In genomic region chr16:11524098-11524760, GRCh38 we compare ENCODE assay signal across 16 cellular contexts.
DNase-seq lines count a peak whose midpoint lies in the region; ATAC-seq and TF ChIP-seq lines count a peak whose summit lies in the region.
"Had no signal": no experiment of that assay in that cellular context is flagged by ENCODE, and none has a peak within 500 bp of the region (broad histone marks: within the 10 kb centered on the region; RNA-seq: fewer than 3 reads in every experiment).

No MANE protein-coding gene starts in this region.

- H3F3A ChIP-seq in GM23248 (ENCODE audit: insufficient read depth) (no peaks in the 10 kb centered on the region), neural progenitor cell (ENCODE audit: low read depth) (peaks cover 9% of the 10 kb centered on the region)

- ATAC-seq in GM21786 (IDR thresholded peaks at IDR 0.05; ENCODE audit: unreplicated experiment) (no peak), GM18868 (IDR thresholded peaks at IDR 0.05; ENCODE audit: unreplicated experiment) (no peak)
- ATAC-seq: GM23338, PC-3, T-cell had no signal

- H3K9ac ChIP-seq in GM23248 (no peak overlapping the region), neural progenitor cell (no peak overlapping the region)

- peaks cover 8% of the 10 kb centered on the region for H3K4me1 Mint-ChIP-seq in neural progenitor cell
- H3K4me1 Mint-ChIP-seq: CD4-positive, alpha-beta memory T cell; T-cell had no signal

- peak overlapping the region; percentile 66 for H3K27ac Mint-ChIP-seq in neural progenitor cell
- H3K27ac Mint-ChIP-seq: CD4-positive, alpha-beta memory T cell; GM23338; T-cell had no signal

- peaks cover 14% of the 10 kb centered on the region for H3K9me3 Mint-ChIP-seq in neural progenitor cell
- H3K9me3 Mint-ChIP-seq: GM23338 had no signal

- H3K9me2 ChIP-seq in GM23248 (ENCODE audit: insufficient read depth), result no peaks in the 10 kb centered on the region

- intact Hi-C loops in lower leg skin (cut with DNase I; ENCODE audit: low total_unique reads), result no loop called here

- in situ Hi-C loops in GM23248 (cut with MboI), result loop anchor here (10.0 kb wide), 1 partner anchor 121 kb away; no protein-coding TSS in a partner anchor

- H3K4me1 ChIP-seq in GM23248 (ENCODE audit: insufficient read depth) (no peaks in the 10 kb centered on the region), neural progenitor cell (peaks cover 12% of the 10 kb centered on the region)

- peaks cover 4% of the 10 kb centered on the region for H3K27me3 Mint-ChIP-seq in neural progenitor cell (ENCODE audit: insufficient read depth, low read depth)
- H3K27me3 Mint-ChIP-seq: CD4-positive, alpha-beta memory T cell had no signal

- H3K27me3 ChIP-seq in GM23248 (replicated peaks; ENCODE audit: insufficient read depth) (peaks cover 12% of the 10 kb centered on the region; the same call in 1 of the 2 replicates), neural progenitor cell (peaks cover 4% of the 10 kb centered on the region)

- no peak overlapping the region for H3K4me3 Mint-ChIP-seq in neural progenitor cell
- H3K4me3 Mint-ChIP-seq: CD4-positive, alpha-beta memory T cell; GM23338; T-cell had no signal

- WGBS in GM23248 (ENCODE audit: low coverage in 1 of 2, low lambda C conversion rate in 2 of 2, missing lambda C conversion rate in 2 of 2), 2 experiments, result 68 to 74% methylated on average over 3 to 6 of the region's 6 CpGs
- 96 to 100% methylated on average over 3 to 6 of the region's 6 CpGs for WGBS in lower leg skin, 2 donors

- H3K36me3 Mint-ChIP-seq in neural progenitor cell, result no peaks in the 10 kb centered on the region

- H3K27ac ChIP-seq in GM23248, result no peak overlapping the region
- H3K27ac ChIP-seq in neural progenitor cell, result no peak overlapping the region

- no peak overlapping the region for H3K4me3 ChIP-seq in GM23248
- H3K4me3 ChIP-seq in epithelial cell of proximal tubule (ENCODE audit: low read depth, low read length), result no peak overlapping the region
- no peak overlapping the region for H3K4me3 ChIP-seq in neural progenitor cell
- H3K4me3 ChIP-seq in lower leg skin (ENCODE audit: low read depth, poor library complexity, severe bottlenecking), result no peak overlapping the region
- H3K4me3 ChIP-seq: GM23338 had no signal

- peak; percentile 19 for DNase-seq in GM23248
- DNase-seq in NCI-H69 (lab: John Stamatoyannopoulos, UW), result peak; percentile 38
- DNase-seq in epithelial cell of proximal tubule (ENCODE audit: low read depth), result no peak
- no peak for DNase-seq in neural progenitor cell (ENCODE audit: low spot score)
- DNase-seq in lower leg skin (ENCODE audit: low spot score in 2 of 2), result no peak
- DNase-seq in NCI-H2196 treated with DMSO at 0.1 percent for 48 hours (lab: John Stamatoyannopoulos, UW; ENCODE audit: unreplicated experiment), result no peak
- DNase-seq: ACHN; CD4-positive, alpha-beta memory T cell; Karpas-422; MM.1S; NCI-H1092 treated with DMSO at 0.1 percent for 48 hours; PC-3; T-cell had no signal

- H3K36me3 ChIP-seq in GM23248 (ENCODE audit: low read depth), result no peaks in the 10 kb centered on the region
- H3K36me3 ChIP-seq in neural progenitor cell, result no peaks in the 10 kb centered on the region

- H3K4me2 ChIP-seq in GM23248 (ENCODE audit: unreplicated experiment) (no peak overlapping the region), neural progenitor cell (no peak overlapping the region)
- H3K4me2 ChIP-seq: GM23338 had no signal

- H3K9me3 ChIP-seq in GM23248 (ENCODE audit: low read depth) (no peaks in the 10 kb centered on the region), neural progenitor cell (ENCODE audit: low read depth) (no peaks in the 10 kb centered on the region)

- no peaks in the 10 kb centered on the region for H4K20me1 ChIP-seq in GM23248 (ENCODE audit: insufficient read depth)
- H4K20me1 ChIP-seq in neural progenitor cell (ENCODE audit: low read depth), result no peaks in the 10 kb centered on the region

- no peaks in the 10 kb centered on the region for H3K79me2 ChIP-seq in GM23248 (ENCODE audit: insufficient read depth)
- H3K79me2 ChIP-seq in neural progenitor cell (ENCODE audit: low read depth), result no peaks in the 10 kb centered on the region

- TF ChIP-seq CTCF in epithelial cell of proximal tubule (conservative IDR thresholded peaks at IDR 0.05; ENCODE audit: low read depth, low read length), result peak; percentile 33
- TF ChIP-seq CTCF in neural progenitor cell (IDR thresholded peaks at IDR 0.05), result no peak
- TF ChIP-seq CTCF in lower leg skin (IDR thresholded peaks at IDR 0.05), result no peak

- no peak for TF ChIP-seq POLR2A in lower leg skin (IDR thresholded peaks at IDR 0.05)

- H2AFZ ChIP-seq in GM23248, result no peak overlapping the region
- no peak overlapping the region for H2AFZ ChIP-seq in neural progenitor cell (replicated peaks)
- H2AFZ ChIP-seq: GM23338 had no signal

Comparison
In these comparisons a context has a peak if more than half of its experiments do, and no peak if none do; other contexts are left out.
1. DNase-seq: peak in GM23248 (single experiment) and NCI-H69 (single experiment); none in epithelial cell of proximal tubule (single experiment), neural progenitor cell (single experiment), lower leg skin (0 of 2) and NCI-H2196 treated with DMSO at 0.1 percent for 48 hours (single experiment).